Comparison of ENCODE assay signal across 2 cellular contexts in the genomic region with DNA sequence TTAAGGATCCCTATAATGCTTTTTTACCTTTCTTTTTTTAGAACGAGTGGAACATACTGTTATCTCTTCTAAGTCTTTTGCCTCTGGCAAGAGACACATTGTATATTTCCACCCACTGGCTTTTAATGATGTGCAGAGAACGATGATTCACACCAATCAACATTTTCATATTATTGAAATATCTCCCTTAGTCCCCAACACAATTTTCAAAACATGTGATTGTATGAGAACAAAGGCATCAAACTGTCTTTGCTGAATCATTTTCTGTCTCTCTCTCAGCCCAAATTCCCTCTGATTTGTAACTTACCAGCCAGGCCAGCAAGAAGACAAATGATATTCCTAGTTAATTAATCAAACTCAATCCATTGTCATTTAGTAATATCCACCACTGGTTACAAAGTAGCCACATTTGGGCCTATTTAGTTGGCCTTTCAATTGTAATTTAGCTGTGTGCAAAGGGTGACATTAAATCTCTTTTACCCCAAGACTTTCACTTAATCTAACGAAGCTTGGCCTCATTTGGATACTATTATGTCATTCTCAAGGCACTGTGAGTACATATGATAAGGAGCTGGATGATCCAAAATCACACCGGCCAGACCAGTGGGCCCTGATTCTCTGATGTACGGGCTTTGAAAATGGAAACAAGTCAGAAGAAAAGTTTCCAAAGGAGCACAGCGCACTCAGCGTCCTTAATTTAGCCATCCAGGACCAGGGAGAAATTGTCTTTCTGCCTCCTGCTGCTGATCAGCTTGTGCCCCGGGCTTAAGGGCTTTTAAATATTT.
TF ChIP-seq lines count a peak whose summit lies in the region.

No MANE protein-coding gene starts in this region.

TF ChIP-seq in SK-N-SH, 30 proteins besides CTCF, POLR2A, EP300 and RAD21:
- TF ChIP-seq IRF3 (IDR thresholded peaks at IDR 0.05; ENCODE audit: low read depth, low read length) = no peak
- no peak for TF ChIP-seq GABPA (IDR thresholded peaks at IDR 0.05; ENCODE audit: low read depth)
- TF ChIP-seq FOSL2 (IDR thresholded peaks at IDR 0.05; ENCODE audit: borderline replicate concordance, low read depth) = no peak
- TF ChIP-seq RFX5 (IDR thresholded peaks at IDR 0.05; ENCODE audit: low read length) = no peak
- no peak for TF ChIP-seq NRF1 (IDR thresholded peaks at IDR 0.05; ENCODE audit: low read depth, low read length)
- TF ChIP-seq EZH2phosphoT487 (IDR thresholded peaks at IDR 0.05; ENCODE audit: borderline replicate concordance, low read depth) = no peak
- TF ChIP-seq TAF1 (IDR thresholded peaks at IDR 0.05; ENCODE audit: borderline replicate concordance, low read depth, low read length) = no peak
- no peak for TF ChIP-seq FOXM1 (IDR thresholded peaks at IDR 0.05; ENCODE audit: low read depth)
- TF ChIP-seq, protein P1, sequence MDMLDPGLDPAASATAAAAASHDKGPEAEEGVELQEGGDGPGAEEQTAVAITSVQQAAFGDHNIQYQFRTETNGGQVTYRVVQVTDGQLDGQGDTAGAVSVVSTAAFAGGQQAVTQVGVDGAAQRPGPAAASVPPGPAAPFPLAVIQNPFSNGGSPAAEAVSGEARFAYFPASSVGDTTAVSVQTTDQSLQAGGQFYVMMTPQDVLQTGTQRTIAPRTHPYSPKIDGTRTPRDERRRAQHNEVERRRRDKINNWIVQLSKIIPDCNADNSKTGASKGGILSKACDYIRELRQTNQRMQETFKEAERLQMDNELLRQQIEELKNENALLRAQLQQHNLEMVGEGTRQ (IDR thresholded peaks at IDR 0.05; ENCODE audit: borderline replicate concordance, low read depth, low read length) = no peak
- no peak for TF ChIP-seq TCF12 (IDR thresholded peaks at IDR 0.05)
- no peak for TF ChIP-seq FOXJ3 (CRISPR knock-in tag; IDR thresholded peaks at IDR 0.05)

TF ChIP-seq in SK-N-SH treated with all-trans-retinoic acid at 6 μM for 48 hours, 23 proteins besides CTCF, POLR2A, EP300 and RAD21 (continued from another document):
- TF ChIP-seq ESRRG (CRISPR knock-in tag; IDR thresholded peaks at IDR 0.05) (no peak), ZFP3 (CRISPR knock-in tag; IDR thresholded peaks at IDR 0.05) (no peak)
